Comparison of ENCODE assay signal across 1 cellular context in genomic region chr6:40330301-40330721, GRCh38.
A peak's percentile ranks its signal among the peaks of the same experiment; 100 is the strongest.
TF ChIP-seq lines count a peak whose summit lies in the region.

No MANE protein-coding gene starts in this region.

TF ChIP-seq in H1, 55 proteins besides CTCF, POLR2A, EP300 and RAD21 (continued from another document):
- TF ChIP-seq BCL11A (IDR thresholded peaks at IDR 0.05; ENCODE audit: low read depth in 2 of 2, low read length in 2 of 2) (no peak), ZNF274 (IDR thresholded peaks at IDR 0.05; ENCODE audit: borderline replicate concordance, extremely low read depth, low read length) (no peak), CBX8 (IDR thresholded peaks at IDR 0.05; ENCODE audit: borderline replicate concordance, low read depth, low read length) (no peak), SP4 (IDR thresholded peaks at IDR 0.05; ENCODE audit: low read length) (no peak), CEBPB (IDR thresholded peaks at IDR 0.05; ENCODE audit: low read depth, low read length) (no peak), SP2 (IDR thresholded peaks at IDR 0.05; ENCODE audit: low read length) (no peak), TAF7 (optimal IDR thresholded peaks at IDR 0.05; ENCODE audit: borderline replicate concordance, low read depth, low read length) (no peak), E2F6 (IDR thresholded peaks at IDR 0.05) (no peak), KDM1A (IDR thresholded peaks at IDR 0.05; ENCODE audit: borderline replicate concordance, low read length) (no peak), KDM5A (IDR thresholded peaks at IDR 0.05; ENCODE audit: low read length) (no peak), POU5F1 (IDR thresholded peaks at IDR 0.05; ENCODE audit: low read depth, low read length) (no peak), EZH2 (IDR thresholded peaks at IDR 0.05; ENCODE audit: low read depth, low read length, severe bottlenecking) (no peak), CTBP2 (IDR thresholded peaks at IDR 0.05; ENCODE audit: borderline replicate concordance, insufficient read depth, insufficient read length, low read length) (peak; percentile 90), RNF2 (IDR thresholded peaks at IDR 0.05; ENCODE audit: borderline replicate concordance, low read depth, low read length, missing control alignments, poor library complexity, severe bottlenecking) (no peak), MAFK (IDR thresholded peaks at IDR 0.05; ENCODE audit: low read depth, low read length) (no peak)
- TF ChIP-seq, protein P1, sequence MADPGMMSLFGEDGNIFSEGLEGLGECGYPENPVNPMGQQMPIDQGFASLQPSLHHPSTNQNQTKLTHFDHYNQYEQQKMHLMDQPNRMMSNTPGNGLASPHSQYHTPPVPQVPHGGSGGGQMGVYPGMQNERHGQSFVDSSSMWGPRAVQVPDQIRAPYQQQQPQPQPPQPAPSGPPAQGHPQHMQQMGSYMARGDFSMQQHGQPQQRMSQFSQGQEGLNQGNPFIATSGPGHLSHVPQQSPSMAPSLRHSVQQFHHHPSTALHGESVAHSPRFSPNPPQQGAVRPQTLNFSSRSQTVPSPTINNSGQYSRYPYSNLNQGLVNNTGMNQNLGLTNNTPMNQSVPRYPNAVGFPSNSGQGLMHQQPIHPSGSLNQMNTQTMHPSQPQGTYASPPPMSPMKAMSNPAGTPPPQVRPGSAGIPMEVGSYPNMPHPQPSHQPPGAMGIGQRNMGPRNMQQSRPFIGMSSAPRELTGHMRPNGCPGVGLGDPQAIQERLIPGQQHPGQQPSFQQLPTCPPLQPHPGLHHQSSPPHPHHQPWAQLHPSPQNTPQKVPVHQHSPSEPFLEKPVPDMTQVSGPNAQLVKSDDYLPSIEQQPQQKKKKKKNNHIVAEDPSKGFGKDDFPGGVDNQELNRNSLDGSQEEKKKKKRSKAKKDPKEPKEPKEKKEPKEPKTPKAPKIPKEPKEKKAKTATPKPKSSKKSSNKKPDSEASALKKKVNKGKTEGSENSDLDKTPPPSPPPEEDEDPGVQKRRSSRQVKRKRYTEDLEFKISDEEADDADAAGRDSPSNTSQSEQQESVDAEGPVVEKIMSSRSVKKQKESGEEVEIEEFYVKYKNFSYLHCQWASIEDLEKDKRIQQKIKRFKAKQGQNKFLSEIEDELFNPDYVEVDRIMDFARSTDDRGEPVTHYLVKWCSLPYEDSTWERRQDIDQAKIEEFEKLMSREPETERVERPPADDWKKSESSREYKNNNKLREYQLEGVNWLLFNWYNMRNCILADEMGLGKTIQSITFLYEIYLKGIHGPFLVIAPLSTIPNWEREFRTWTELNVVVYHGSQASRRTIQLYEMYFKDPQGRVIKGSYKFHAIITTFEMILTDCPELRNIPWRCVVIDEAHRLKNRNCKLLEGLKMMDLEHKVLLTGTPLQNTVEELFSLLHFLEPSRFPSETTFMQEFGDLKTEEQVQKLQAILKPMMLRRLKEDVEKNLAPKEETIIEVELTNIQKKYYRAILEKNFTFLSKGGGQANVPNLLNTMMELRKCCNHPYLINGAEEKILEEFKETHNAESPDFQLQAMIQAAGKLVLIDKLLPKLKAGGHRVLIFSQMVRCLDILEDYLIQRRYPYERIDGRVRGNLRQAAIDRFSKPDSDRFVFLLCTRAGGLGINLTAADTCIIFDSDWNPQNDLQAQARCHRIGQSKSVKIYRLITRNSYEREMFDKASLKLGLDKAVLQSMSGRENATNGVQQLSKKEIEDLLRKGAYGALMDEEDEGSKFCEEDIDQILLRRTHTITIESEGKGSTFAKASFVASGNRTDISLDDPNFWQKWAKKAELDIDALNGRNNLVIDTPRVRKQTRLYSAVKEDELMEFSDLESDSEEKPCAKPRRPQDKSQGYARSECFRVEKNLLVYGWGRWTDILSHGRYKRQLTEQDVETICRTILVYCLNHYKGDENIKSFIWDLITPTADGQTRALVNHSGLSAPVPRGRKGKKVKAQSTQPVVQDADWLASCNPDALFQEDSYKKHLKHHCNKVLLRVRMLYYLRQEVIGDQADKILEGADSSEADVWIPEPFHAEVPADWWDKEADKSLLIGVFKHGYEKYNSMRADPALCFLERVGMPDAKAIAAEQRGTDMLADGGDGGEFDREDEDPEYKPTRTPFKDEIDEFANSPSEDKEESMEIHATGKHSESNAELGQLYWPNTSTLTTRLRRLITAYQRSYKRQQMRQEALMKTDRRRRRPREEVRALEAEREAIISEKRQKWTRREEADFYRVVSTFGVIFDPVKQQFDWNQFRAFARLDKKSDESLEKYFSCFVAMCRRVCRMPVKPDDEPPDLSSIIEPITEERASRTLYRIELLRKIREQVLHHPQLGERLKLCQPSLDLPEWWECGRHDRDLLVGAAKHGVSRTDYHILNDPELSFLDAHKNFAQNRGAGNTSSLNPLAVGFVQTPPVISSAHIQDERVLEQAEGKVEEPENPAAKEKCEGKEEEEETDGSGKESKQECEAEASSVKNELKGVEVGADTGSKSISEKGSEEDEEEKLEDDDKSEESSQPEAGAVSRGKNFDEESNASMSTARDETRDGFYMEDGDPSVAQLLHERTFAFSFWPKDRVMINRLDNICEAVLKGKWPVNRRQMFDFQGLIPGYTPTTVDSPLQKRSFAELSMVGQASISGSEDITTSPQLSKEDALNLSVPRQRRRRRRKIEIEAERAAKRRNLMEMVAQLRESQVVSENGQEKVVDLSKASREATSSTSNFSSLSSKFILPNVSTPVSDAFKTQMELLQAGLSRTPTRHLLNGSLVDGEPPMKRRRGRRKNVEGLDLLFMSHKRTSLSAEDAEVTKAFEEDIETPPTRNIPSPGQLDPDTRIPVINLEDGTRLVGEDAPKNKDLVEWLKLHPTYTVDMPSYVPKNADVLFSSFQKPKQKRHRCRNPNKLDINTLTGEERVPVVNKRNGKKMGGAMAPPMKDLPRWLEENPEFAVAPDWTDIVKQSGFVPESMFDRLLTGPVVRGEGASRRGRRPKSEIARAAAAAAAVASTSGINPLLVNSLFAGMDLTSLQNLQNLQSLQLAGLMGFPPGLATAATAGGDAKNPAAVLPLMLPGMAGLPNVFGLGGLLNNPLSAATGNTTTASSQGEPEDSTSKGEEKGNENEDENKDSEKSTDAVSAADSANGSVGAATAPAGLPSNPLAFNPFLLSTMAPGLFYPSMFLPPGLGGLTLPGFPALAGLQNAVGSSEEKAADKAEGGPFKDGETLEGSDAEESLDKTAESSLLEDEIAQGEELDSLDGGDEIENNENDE (IDR thresholded peaks at IDR 0.05; ENCODE audit: insufficient replicate concordance, low read length): peak; percentile 36
